ENCODE assay signal across 8 cellular contexts in the genomic region with DNA sequence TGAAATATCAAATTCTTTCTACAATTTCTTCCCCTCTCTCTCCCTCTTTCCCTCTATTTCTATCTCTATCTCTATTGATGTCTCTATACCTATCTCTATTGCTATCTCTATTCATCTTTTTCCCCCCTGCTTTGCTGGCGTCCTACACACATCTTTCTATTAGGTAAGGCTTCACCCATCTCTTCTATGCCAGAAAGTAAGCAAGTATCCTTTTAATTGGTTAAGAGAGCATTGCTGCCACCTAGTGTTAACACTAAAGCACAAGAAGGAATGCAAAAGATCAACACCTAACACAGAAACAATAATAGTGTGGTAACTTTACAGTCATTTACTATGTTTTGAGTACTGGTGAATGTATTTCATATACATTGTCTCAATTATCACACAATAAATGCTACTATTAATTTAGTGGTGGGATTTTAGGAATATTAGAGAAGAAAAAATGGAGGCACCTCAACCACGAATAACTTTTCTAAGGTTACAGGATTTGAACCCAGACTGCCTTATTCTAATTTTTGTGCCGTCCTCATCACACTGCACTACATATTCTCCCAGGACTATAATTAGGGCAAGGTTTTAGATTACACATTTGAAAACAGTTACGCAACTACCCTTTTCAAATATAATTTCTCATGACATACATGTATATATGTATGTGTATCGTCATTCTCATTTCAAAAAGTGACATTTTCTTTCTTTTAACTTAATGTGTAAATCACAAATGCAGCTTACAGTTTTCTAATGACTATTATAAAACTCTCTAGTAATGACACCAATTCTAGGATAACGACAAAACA. TPM values are rescaled to one million over a fixed set of nuclear protein-coding genes. Genes with fewer than 3 reads are reported as not detected.
DNase-seq lines count a peak whose midpoint lies in the region; TF ChIP-seq lines count a peak whose summit lies in the region.

No MANE protein-coding gene starts in this region.

- no peaks in the 10 kb centered on the region for H3K27me3 ChIP-seq in OCI-LY3 (ENCODE audit: low read depth, low read length)
- no peaks in the 10 kb centered on the region for H3K27me3 ChIP-seq in liver (ENCODE audit: control insufficient read depth in 4 of 4, insufficient read depth in 4 of 4, low read length in 3 of 4)
- no peaks in the 10 kb centered on the region for H3K27me3 ChIP-seq in uterus

- no peaks in the 10 kb centered on the region for H3K36me3 ChIP-seq in OCI-LY3 (replicated peaks; ENCODE audit: low read depth, low read length)
- H3K36me3 ChIP-seq in liver (ENCODE audit: control insufficient read depth in 4 of 4, insufficient read depth in 3 of 4, low read depth in 1 of 4, low read length in 3 of 4), result no peaks in the 10 kb centered on the region
- H3K36me3 ChIP-seq in uterus, result no peaks in the 10 kb centered on the region

- H2AFZ ChIP-seq in OCI-LY3 (ENCODE audit: low read depth, low read length), result no peak overlapping the region

- H3K4me3 ChIP-seq in OCI-LY3 (ENCODE audit: low read length) (no peak overlapping the region), choroid plexus epithelial cell (ENCODE audit: low read depth, low read length) (no peak overlapping the region), liver (ENCODE audit: low read depth in 1 of 3, low read length in 3 of 3) (no peak overlapping the region), uterus (no peak overlapping the region)

- H3K9me3 ChIP-seq in OCI-LY3 (ENCODE audit: insufficient read depth, low read length) (no peaks in the 10 kb centered on the region), liver (ENCODE audit: control insufficient read depth in 4 of 4, low read length in 3 of 4) (no peaks in the 10 kb centered on the region), uterus (no peaks in the 10 kb centered on the region)

- H3K4me1 ChIP-seq in OCI-LY3 (ENCODE audit: low read length) (peaks cover 8% of the 10 kb centered on the region), liver (ENCODE audit: control insufficient read depth in 4 of 4, insufficient read depth in 4 of 4, low read length in 3 of 4) (peaks cover 0 to 14% (median 9%) of the 10 kb centered on the region in 4 donors), uterus (no peaks in the 10 kb centered on the region)

- no peaks in the 10 kb centered on the region for H4K20me1 ChIP-seq in OCI-LY3 (ENCODE audit: insufficient read depth, low read length)

- TF ChIP-seq CTCF in GM20000 (IDR thresholded peaks at IDR 0.05; ENCODE audit: extremely low read depth, missing control alignments) (peak; percentile 59), OCI-LY3 (IDR thresholded peaks at IDR 0.05; ENCODE audit: low read depth, low read length) (peak; percentile 89), choroid plexus epithelial cell (conservative IDR thresholded peaks at IDR 0.05; ENCODE audit: low read depth, low read length) (peak; percentile 76), liver (IDR thresholded peaks at IDR 0.05; ENCODE audit: low read depth, low read length, missing input control) (peak; percentile 75), uterus (IDR thresholded peaks at IDR 0.05) (peak; percentile 67 to 88 (median 76))

- peak; percentile 94 to 96 for TF ChIP-seq RAD21 in liver (IDR thresholded peaks at IDR 0.05)

- intact Hi-C loops in uterus (cut with DNase I; ENCODE audit: low total_unique reads), result loop anchor here (5.0 kb wide), 1 partner anchor 399 kb away; no protein-coding TSS in a partner anchor

- no peaks in the 10 kb centered on the region for H3K79me2 ChIP-seq in OCI-LY3 (ENCODE audit: low read length)

- H3K27ac ChIP-seq in OCI-LY3 (ENCODE audit: low read length) (no peak overlapping the region), liver (ENCODE audit: low read depth in 1 of 2, low read length in 2 of 2) (no peak overlapping the region), uterus (no peak overlapping the region)

- no peak overlapping the region for H3K9ac ChIP-seq in OCI-LY3 (ENCODE audit: low read length)
- no peak overlapping the region for H3K9ac ChIP-seq in liver (ENCODE audit: low read depth in 1 of 2, low read length in 2 of 2)

- no peak for TF ChIP-seq POLR2A in uterus (IDR thresholded peaks at IDR 0.05)

- WGBS in liver, result 73% methylated on average over 6 of the region's 6 CpGs

- in situ Hi-C loops in KBM-7 (cut with MboI; ENCODE audit: low pct_unique_long_range_greater_than_20kb, low sequenced_read_pairs), result loop anchor here (25.0 kb wide), 1 partner anchor 384 kb away; no protein-coding TSS in a partner anchor

- H3K4me2 ChIP-seq in OCI-LY3 (ENCODE audit: low read length), result no peak overlapping the region

- peak; percentile 18 for DNase-seq in DMS79 (lab: John Stamatoyannopoulos, UW)
- DNase-seq in GM20000 (ENCODE audit: low spot score), result peak; percentile 74
- peak; percentile 79 for DNase-seq in KBM-7
- peak; percentile 85 for DNase-seq in choroid plexus epithelial cell (ENCODE audit: low read depth)
- no peak for DNase-seq in uterus
- DNase-seq in cortex of kidney (lab: John Stamatoyannopoulos, UW), result no peak

TF ChIP-seq in liver, 16 proteins besides CTCF, POLR2A, EP300 and RAD21:
- TF ChIP-seq FOXA1 (IDR thresholded peaks at IDR 0.05) (no peak), FOXA2 (IDR thresholded peaks at IDR 0.05) (no peak), EGR1 (IDR thresholded peaks at IDR 0.05; ENCODE audit: low read depth in 2 of 2) (no peak), NR2F2 (IDR thresholded peaks at IDR 0.05) (no peak), HNF4A (conservative IDR thresholded peaks at IDR 0.05) (no peak), YY1 (IDR thresholded peaks at IDR 0.05) (no peak), JUND (IDR thresholded peaks at IDR 0.05) (no peak), GABPA (IDR thresholded peaks at IDR 0.05 in 1 of 2, conservative IDR thresholded peaks at IDR 0.05 in 1 of 2) (no peak), TAF1 (conservative IDR thresholded peaks at IDR 0.05) (no peak), ATF3 (IDR thresholded peaks at IDR 0.05) (no peak), HNF4G (IDR thresholded peaks at IDR 0.05) (no peak), SP1 (IDR thresholded peaks at IDR 0.05) (no peak), RXRA (IDR thresholded peaks at IDR 0.05) (no peak)
- TF ChIP-seq, protein P1, sequence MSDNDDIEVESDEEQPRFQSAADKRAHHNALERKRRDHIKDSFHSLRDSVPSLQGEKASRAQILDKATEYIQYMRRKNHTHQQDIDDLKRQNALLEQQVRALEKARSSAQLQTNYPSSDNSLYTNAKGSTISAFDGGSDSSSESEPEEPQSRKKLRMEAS (IDR thresholded peaks at IDR 0.05), result no peak
- TF ChIP-seq, protein P2, sequence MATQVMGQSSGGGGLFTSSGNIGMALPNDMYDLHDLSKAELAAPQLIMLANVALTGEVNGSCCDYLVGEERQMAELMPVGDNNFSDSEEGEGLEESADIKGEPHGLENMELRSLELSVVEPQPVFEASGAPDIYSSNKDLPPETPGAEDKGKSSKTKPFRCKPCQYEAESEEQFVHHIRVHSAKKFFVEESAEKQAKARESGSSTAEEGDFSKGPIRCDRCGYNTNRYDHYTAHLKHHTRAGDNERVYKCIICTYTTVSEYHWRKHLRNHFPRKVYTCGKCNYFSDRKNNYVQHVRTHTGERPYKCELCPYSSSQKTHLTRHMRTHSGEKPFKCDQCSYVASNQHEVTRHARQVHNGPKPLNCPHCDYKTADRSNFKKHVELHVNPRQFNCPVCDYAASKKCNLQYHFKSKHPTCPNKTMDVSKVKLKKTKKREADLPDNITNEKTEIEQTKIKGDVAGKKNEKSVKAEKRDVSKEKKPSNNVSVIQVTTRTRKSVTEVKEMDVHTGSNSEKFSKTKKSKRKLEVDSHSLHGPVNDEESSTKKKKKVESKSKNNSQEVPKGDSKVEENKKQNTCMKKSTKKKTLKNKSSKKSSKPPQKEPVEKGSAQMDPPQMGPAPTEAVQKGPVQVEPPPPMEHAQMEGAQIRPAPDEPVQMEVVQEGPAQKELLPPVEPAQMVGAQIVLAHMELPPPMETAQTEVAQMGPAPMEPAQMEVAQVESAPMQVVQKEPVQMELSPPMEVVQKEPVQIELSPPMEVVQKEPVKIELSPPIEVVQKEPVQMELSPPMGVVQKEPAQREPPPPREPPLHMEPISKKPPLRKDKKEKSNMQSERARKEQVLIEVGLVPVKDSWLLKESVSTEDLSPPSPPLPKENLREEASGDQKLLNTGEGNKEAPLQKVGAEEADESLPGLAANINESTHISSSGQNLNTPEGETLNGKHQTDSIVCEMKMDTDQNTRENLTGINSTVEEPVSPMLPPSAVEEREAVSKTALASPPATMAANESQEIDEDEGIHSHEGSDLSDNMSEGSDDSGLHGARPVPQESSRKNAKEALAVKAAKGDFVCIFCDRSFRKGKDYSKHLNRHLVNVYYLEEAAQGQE (IDR thresholded peaks at IDR 0.05), result no peak
- TF ChIP-seq, protein P3, sequence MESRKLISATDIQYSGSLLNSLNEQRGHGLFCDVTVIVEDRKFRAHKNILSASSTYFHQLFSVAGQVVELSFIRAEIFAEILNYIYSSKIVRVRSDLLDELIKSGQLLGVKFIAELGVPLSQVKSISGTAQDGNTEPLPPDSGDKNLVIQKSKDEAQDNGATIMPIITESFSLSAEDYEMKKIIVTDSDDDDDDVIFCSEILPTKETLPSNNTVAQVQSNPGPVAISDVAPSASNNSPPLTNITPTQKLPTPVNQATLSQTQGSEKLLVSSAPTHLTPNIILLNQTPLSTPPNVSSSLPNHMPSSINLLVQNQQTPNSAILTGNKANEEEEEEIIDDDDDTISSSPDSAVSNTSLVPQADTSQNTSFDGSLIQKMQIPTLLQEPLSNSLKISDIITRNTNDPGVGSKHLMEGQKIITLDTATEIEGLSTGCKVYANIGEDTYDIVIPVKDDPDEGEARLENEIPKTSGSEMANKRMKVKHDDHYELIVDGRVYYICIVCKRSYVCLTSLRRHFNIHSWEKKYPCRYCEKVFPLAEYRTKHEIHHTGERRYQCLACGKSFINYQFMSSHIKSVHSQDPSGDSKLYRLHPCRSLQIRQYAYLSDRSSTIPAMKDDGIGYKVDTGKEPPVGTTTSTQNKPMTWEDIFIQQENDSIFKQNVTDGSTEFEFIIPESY (IDR thresholded peaks at IDR 0.05), result no peak

RNA-seq across cellular contexts. Expression of gene C4orf36, which starts 3.7 kb away (rescaled TPM):
- total RNA-seq in liver (not detected), uterus (1 to 10 TPM in 1 of 4 donors, under 1 TPM in 1, not detected in 2; 0.91 to 4.8 TPM)
- under 1 TPM in 1 of 2 donors, not detected in 1; 0.09 TPM for polyA plus RNA-seq in liver

RNA-seq across cellular contexts. Expression of gene AFF1, which starts 38.9 kb away (rescaled TPM):
- total RNA-seq in liver, result 10 to 100 TPM; 24.3 to 42.8 TPM
- 10 to 100 TPM in 1 of 2 donors, 1 to 10 TPM in 1; 7.2 to 18.6 TPM for polyA plus RNA-seq in liver
- 100 to 1,000 TPM in 2 of 4 donors, 10 to 100 TPM in 2; 26.7 to 200 (median 92.5) TPM for total RNA-seq in uterus

RNA-seq across cellular contexts. Expression of gene SLC10A6, which starts 46.7 kb away (rescaled TPM):
- under 1 TPM in 1 of 2 donors, not detected in 1; 0.25 TPM for total RNA-seq in liver
- under 1 TPM in 1 of 2 donors, not detected in 1; 0.05 TPM for polyA plus RNA-seq in liver
- 10 to 100 TPM in 1 of 4 donors, 1 to 10 TPM in 2, not detected in 1; 2.0 to 23.8 (median 6.5) TPM for total RNA-seq in uterus

Comparison
In these comparisons a context has a peak if more than half of its experiments do, and no peak if none do; other contexts are left out.
1. DNase-seq: peak in DMS79 (single experiment), GM20000 (single experiment), KBM-7 (single experiment) and choroid plexus epithelial cell (single experiment); none in uterus (0 of 2) and cortex of kidney (single experiment).
2. Peak in every context shown above with its lines, with median percentiles within 50 percentile points of each other: CTCF ChIP-seq.